ENCODE assay signal across 8 cellular contexts in the genomic region with DNA sequence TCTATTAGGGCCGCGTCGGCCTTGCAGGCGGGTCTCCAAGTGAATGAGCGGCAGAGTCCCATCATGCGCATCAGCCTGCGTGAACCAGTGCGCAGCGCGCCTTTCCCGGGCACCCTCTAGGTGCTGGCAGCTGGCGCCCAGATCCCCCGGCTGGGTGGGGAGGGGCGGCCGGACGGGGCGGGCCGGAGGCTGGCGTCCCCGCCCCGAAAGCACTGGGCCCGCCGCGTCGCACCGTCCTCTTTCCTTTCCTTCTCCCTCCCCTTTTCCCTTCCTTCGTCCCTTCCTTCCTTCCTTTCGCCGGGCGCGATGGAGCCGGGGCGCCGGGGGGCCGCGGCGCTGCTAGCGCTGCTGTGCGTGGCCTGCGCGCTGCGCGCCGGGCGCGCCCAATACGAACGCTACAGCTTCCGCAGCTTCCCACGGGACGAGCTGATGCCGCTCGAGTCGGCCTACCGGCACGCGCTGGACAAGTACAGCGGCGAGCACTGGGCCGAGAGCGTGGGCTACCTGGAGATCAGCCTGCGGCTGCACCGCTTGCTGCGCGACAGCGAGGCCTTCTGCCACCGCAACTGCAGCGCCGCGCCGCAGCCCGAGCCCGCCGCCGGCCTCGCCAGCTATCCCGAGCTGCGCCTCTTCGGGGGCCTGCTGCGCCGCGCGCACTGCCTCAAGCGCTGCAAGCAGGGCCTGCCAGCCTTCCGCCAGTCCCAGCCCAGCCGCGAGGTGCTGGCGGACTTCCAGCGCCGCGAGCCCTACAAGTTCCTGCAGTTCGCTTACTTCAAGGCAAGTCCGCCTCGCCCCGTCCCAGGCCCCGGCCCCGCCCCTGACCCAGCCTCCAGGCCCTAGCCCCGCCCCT. TPM values are rescaled to one million over a fixed set of nuclear protein-coding genes. Genes with fewer than 3 reads are reported as not detected.
DNase-seq lines count a peak whose midpoint lies in the region; ATAC-seq lines count a peak whose summit lies in the region.

A gene (plus strand): TSS at position 243 of the 850 bp plus-strand sequence. CDS start 64 bp downstream, at position 307.

- H3K4me3 Mint-ChIP-seq in activated T-helper 1 cell treated with anti-CD3 and anti-CD28 coated beads, Interleukin-12 subunit alpha, Interleukin-12 subunit beta, Interleukin-2, Interleukin-4 antibody, amounts not matched to agents 30 ng/mL and 10 ng/mL and 1 ng/mL, durations not matched to agents 14 hours and 24 hours and 36 hours, result peak within 1 kb of the TSS; percentile 87
- peak within 1 kb of the TSS; percentile 88 to 95 (median 92) for H3K4me3 Mint-ChIP-seq in naive thymus-derived CD4-positive, alpha-beta T cell
- H3K4me3 Mint-ChIP-seq in stimulated activated memory B cell treated with anti-CD40 and anti-IgM and Interleukin-4, amounts not matched to agents 10 μg/mL and 1 μg/mL and 100 μg/mL, for 72 hours, result peak within 1 kb of the TSS; percentile 94

- DNase-seq in DMS53 (lab: John Stamatoyannopoulos, UW), result peak; percentile 77
- DNase-seq in HuH-7 (ENCODE audit: low spot score), result peak; percentile 83
- DNase-seq in RPMI7951 (ENCODE audit: low read depth), result peak; percentile 97
- DNase-seq in activated T-helper 1 cell treated with anti-CD3 and anti-CD28 coated beads, Interleukin-12 subunit alpha, Interleukin-12 subunit beta, Interleukin-2, Interleukin-4 antibody, amounts not matched to agents 30 ng/mL and 10 ng/mL and 1 ng/mL, durations not matched to agents 14 hours and 24 hours and 36 hours (ENCODE audit: low spot score), result peak; percentile 78
- peak; percentile 98 for DNase-seq in fibroblast of gingiva (ENCODE audit: low read depth)
- DNase-seq in naive thymus-derived CD4-positive, alpha-beta T cell, result peak; percentile 69 to 86 (median 79)

- H3K9me3 Mint-ChIP-seq in activated T-helper 1 cell treated with anti-CD3 and anti-CD28 coated beads, Interleukin-12 subunit alpha, Interleukin-12 subunit beta, Interleukin-2, Interleukin-4 antibody, amounts not matched to agents 30 ng/mL and 10 ng/mL and 1 ng/mL, durations not matched to agents 14 hours and 24 hours and 36 hours, result no peaks in the 10 kb centered on the region
- no peaks in the 10 kb centered on the region for H3K9me3 Mint-ChIP-seq in naive thymus-derived CD4-positive, alpha-beta T cell
- no peaks in the 10 kb centered on the region for H3K9me3 Mint-ChIP-seq in stimulated activated memory B cell treated with anti-CD40 and anti-IgM and Interleukin-4, amounts not matched to agents 10 μg/mL and 1 μg/mL and 100 μg/mL, for 72 hours

- H3K27me3 ChIP-seq in naive thymus-derived CD4-positive, alpha-beta T cell (ENCODE audit: control insufficient read depth in 2 of 2, insufficient read depth in 2 of 2, low read length in 2 of 2), result no peaks in the 10 kb centered on the region

- H3K36me3 ChIP-seq in naive thymus-derived CD4-positive, alpha-beta T cell (ENCODE audit: control insufficient read depth in 2 of 3, insufficient read depth in 3 of 3, low read length in 3 of 3), result no peaks in the 10 kb centered on the region

- H3K27ac ChIP-seq in naive thymus-derived CD4-positive, alpha-beta T cell (ENCODE audit: low read depth, low read length), result peak within 1 kb of the TSS; percentile 69

- peak within 1 kb of the TSS; percentile 82 for H3K4me3 ChIP-seq in naive thymus-derived CD4-positive, alpha-beta T cell (ENCODE audit: low read length)

- CTCF ChIA-PET in naive thymus-derived CD4-positive, alpha-beta T cell (lab: Charles Lee), result interaction anchor here (0.5 to 1.1 kb wide), 2 partner anchors 39 to 90 kb away, joined by 3 read pairs; no protein-coding TSS in a partner anchor

- H3K4me1 Mint-ChIP-seq in activated T-helper 1 cell treated with anti-CD3 and anti-CD28 coated beads, Interleukin-12 subunit alpha, Interleukin-12 subunit beta, Interleukin-2, Interleukin-4 antibody, amounts not matched to agents 30 ng/mL and 10 ng/mL and 1 ng/mL, durations not matched to agents 14 hours and 24 hours and 36 hours (ENCODE audit: low read depth), result peaks cover 26% of the 10 kb centered on the region
- H3K4me1 Mint-ChIP-seq in naive thymus-derived CD4-positive, alpha-beta T cell, result peaks cover 23 to 52% (median 37%) of the 10 kb centered on the region in 7 donors
- H3K4me1 Mint-ChIP-seq in stimulated activated memory B cell treated with anti-CD40 and anti-IgM and Interleukin-4, amounts not matched to agents 10 μg/mL and 1 μg/mL and 100 μg/mL, for 72 hours, result peaks cover 73% of the 10 kb centered on the region

- H3K27ac Mint-ChIP-seq in activated T-helper 1 cell treated with anti-CD3 and anti-CD28 coated beads, Interleukin-12 subunit alpha, Interleukin-12 subunit beta, Interleukin-2, Interleukin-4 antibody, amounts not matched to agents 30 ng/mL and 10 ng/mL and 1 ng/mL, durations not matched to agents 14 hours and 24 hours and 36 hours, result peak within 1 kb of the TSS; percentile 74
- peak within 1 kb of the TSS; percentile 75 to 91 (median 85) for H3K27ac Mint-ChIP-seq in naive thymus-derived CD4-positive, alpha-beta T cell
- peak within 1 kb of the TSS; percentile 92 for H3K27ac Mint-ChIP-seq in stimulated activated memory B cell treated with anti-CD40 and anti-IgM and Interleukin-4, amounts not matched to agents 10 μg/mL and 1 μg/mL and 100 μg/mL, for 72 hours

- H3K4me1 ChIP-seq in naive thymus-derived CD4-positive, alpha-beta T cell (ENCODE audit: control insufficient read depth in 2 of 2, insufficient read depth in 2 of 2, low read length in 2 of 2), result peaks cover 17 to 23% of the 10 kb centered on the region in 2 donors

- peaks cover 1% of the 10 kb centered on the region for H3K36me3 Mint-ChIP-seq in activated T-helper 1 cell treated with anti-CD3 and anti-CD28 coated beads, Interleukin-12 subunit alpha, Interleukin-12 subunit beta, Interleukin-2, Interleukin-4 antibody, amounts not matched to agents 30 ng/mL and 10 ng/mL and 1 ng/mL, durations not matched to agents 14 hours and 24 hours and 36 hours (ENCODE audit: low read depth)
- H3K36me3 Mint-ChIP-seq in naive thymus-derived CD4-positive, alpha-beta T cell, result no peaks in the 10 kb centered on the region
- H3K36me3 Mint-ChIP-seq in stimulated activated memory B cell treated with anti-CD40 and anti-IgM and Interleukin-4, amounts not matched to agents 10 μg/mL and 1 μg/mL and 100 μg/mL, for 72 hours, result peaks cover 16% of the 10 kb centered on the region

- peak; percentile 80 for ATAC-seq in GM21526 (IDR thresholded peaks at IDR 0.05; ENCODE audit: low FRiP score, unreplicated experiment)
- ATAC-seq in naive thymus-derived CD4-positive, alpha-beta T cell, result peak; percentile 92
- peak; percentile 94 for ATAC-seq in stimulated activated memory B cell treated with anti-CD40 and anti-IgM and Interleukin-4, amounts not matched to agents 10 μg/mL and 1 μg/mL and 100 μg/mL, for 72 hours

- no peaks in the 10 kb centered on the region for H3K27me3 Mint-ChIP-seq in activated T-helper 1 cell treated with anti-CD3 and anti-CD28 coated beads, Interleukin-12 subunit alpha, Interleukin-12 subunit beta, Interleukin-2, Interleukin-4 antibody, amounts not matched to agents 30 ng/mL and 10 ng/mL and 1 ng/mL, durations not matched to agents 14 hours and 24 hours and 36 hours (ENCODE audit: insufficient read depth)
- H3K27me3 Mint-ChIP-seq in naive thymus-derived CD4-positive, alpha-beta T cell, result no peaks in the 10 kb centered on the region
- no peaks in the 10 kb centered on the region for H3K27me3 Mint-ChIP-seq in stimulated activated memory B cell treated with anti-CD40 and anti-IgM and Interleukin-4, amounts not matched to agents 10 μg/mL and 1 μg/mL and 100 μg/mL, for 72 hours

- no peaks in the 10 kb centered on the region for H3K9me3 ChIP-seq in naive thymus-derived CD4-positive, alpha-beta T cell (ENCODE audit: control insufficient read depth in 2 of 3, low read length in 3 of 3)

- POLR2A ChIA-PET in naive thymus-derived CD4-positive, alpha-beta T cell (lab: Charles Lee), result interaction anchor here (0.5 to 1.3 kb wide), 6 partner anchors 18 to 684 kb away, joined by 3 to 5 read pairs (median 4); a partner anchor contains a TSS

- intact Hi-C loops in activated T-helper 1 cell treated with anti-CD3 and anti-CD28 coated beads, Interleukin-12 subunit alpha, Interleukin-12 subunit beta, Interleukin-2, Interleukin-4 antibody, amounts not matched to agents 30 ng/mL and 10 ng/mL and 1 ng/mL, durations not matched to agents 14 hours and 24 hours and 36 hours (cut with micrococcal nuclease), result loop anchor here (1.0 to 10.0 kb wide), 8 partner anchors 17 to 869 kb away; a partner anchor contains a TSS
- intact Hi-C loops in naive thymus-derived CD4-positive, alpha-beta T cell (cut with micrococcal nuclease), result loop anchor here (1.0 to 10.0 kb wide), 12 partner anchors 17 to 1889 kb away; a partner anchor contains a TSS

RNA-seq across cellular contexts. Expression of the gene that starts here (rescaled TPM):
- 256 and 302 TPM in 2 replicates for total RNA-seq in RPMI7951 (2014; rRNA removed; shearing (Covaris generic))
- 30.3 and 33.2 TPM in 2 replicates for total RNA-seq in activated T-helper 1 cell treated with anti-CD3 and anti-CD28 coated beads, Interleukin-12 subunit alpha, Interleukin-12 subunit beta, Interleukin-2, Interleukin-4 antibody, amounts not matched to agents 30 ng/mL and 10 ng/mL and 1 ng/mL, durations not matched to agents 14 hours and 24 hours and 36 hours
- total RNA-seq in naive thymus-derived CD4-positive, alpha-beta T cell, result 10 to 100 TPM; 27.1 to 86.1 (median 46.4) TPM
- polyA plus RNA-seq in naive thymus-derived CD4-positive, alpha-beta T cell, result 10 to 100 TPM; 37.4 to 59.3 TPM

Comparison
In these comparisons a context has a peak if more than half of its experiments do, and no peak if none do; other contexts are left out.
1. Peak in every context shown above with its lines: DNase-seq, ATAC-seq, H3K4me3 ChIP-seq and H3K27ac ChIP-seq.